Comparison of ENCODE assay signal across 16 cellular contexts in genomic region chr9:101176384-101176783, GRCh38.
A peak's percentile ranks its signal among the peaks of the same experiment; 100 is the strongest.
DNase-seq lines count a peak whose midpoint lies in the region; ATAC-seq and TF ChIP-seq lines count a peak whose summit lies in the region.
"Had no signal": no experiment of that assay in that cellular context is flagged by ENCODE, and none has a peak within 500 bp of the region (broad histone marks: within the 10 kb centered on the region; RNA-seq: fewer than 3 reads in every experiment).

No MANE protein-coding gene starts in this region.

- H3K27me3 Mint-ChIP-seq in MCF 10A (ENCODE audit: insufficient read depth, unreplicated experiment) (no peaks in the 10 kb centered on the region), progenitor cell of endocrine pancreas (no peaks in the 10 kb centered on the region)
- H3K27me3 Mint-ChIP-seq: T-helper 17 cell had no signal

- POLR2A ChIA-PET in MCF 10A (lab: Yijun Ruan, JAX), result no interaction called here

- H3K36me3 ChIP-seq in breast epithelium (no peaks in the 10 kb centered on the region), left lung (no peaks in the 10 kb centered on the region), mucosa of descending colon (ENCODE audit: low read depth) (no peaks in the 10 kb centered on the region)
- H3K36me3 ChIP-seq: transverse colon had no signal

- peaks cover 0 to 15% of the 10 kb centered on the region in 2 donors for H3K9me3 ChIP-seq in breast epithelium
- peaks cover 0 to 5% of the 10 kb centered on the region in 2 donors for H3K9me3 ChIP-seq in left lung
- H3K9me3 ChIP-seq in mucosa of descending colon, result no peaks in the 10 kb centered on the region
- H3K9me3 ChIP-seq: transverse colon had no signal

- H3K27ac ChIP-seq in breast epithelium, result no peak overlapping the region
- H3K27ac ChIP-seq in left lung, result no peak overlapping the region
- H3K27ac ChIP-seq: parathyroid adenoma, transverse colon had no signal

- H3K36me3 Mint-ChIP-seq in MCF 10A (ENCODE audit: insufficient read depth, unreplicated experiment), result no peaks in the 10 kb centered on the region
- H3K36me3 Mint-ChIP-seq in progenitor cell of endocrine pancreas (ENCODE audit: insufficient read depth), result peaks cover 2% of the 10 kb centered on the region

- H3K4me1 ChIP-seq in breast epithelium, result no peaks in the 10 kb centered on the region
- H3K4me1 ChIP-seq in left lung, result no peaks in the 10 kb centered on the region
- no peaks in the 10 kb centered on the region for H3K4me1 ChIP-seq in mucosa of descending colon (ENCODE audit: low read depth)
- H3K4me1 ChIP-seq: parathyroid adenoma, transverse colon had no signal

- TF ChIP-seq CTCF in MCF 10A (IDR thresholded peaks at IDR 0.05; ENCODE audit: unreplicated experiment), result no peak
- no peak for TF ChIP-seq CTCF in breast epithelium (IDR thresholded peaks at IDR 0.05)
- TF ChIP-seq CTCF in progenitor cell of endocrine pancreas (IDR thresholded peaks at IDR 0.05; ENCODE audit: unreplicated experiment), result peak; percentile 14
- TF ChIP-seq CTCF in left lung (IDR thresholded peaks at IDR 0.05), result no peak
- TF ChIP-seq CTCF in mucosa of descending colon (IDR thresholded peaks at IDR 0.05), result no peak

- in situ Hi-C loops in SK-MEL-5 (cut with HindIII; ENCODE audit: low pct_unique_long_range_greater_than_20kb, low sequenced_read_pairs), result no loop called here

- CTCF ChIA-PET in MCF 10A (lab: Yijun Ruan, JAX), result interaction anchor here (0.6 kb wide), 1 partner anchor 732 kb away, joined by 3 read pairs; no protein-coding TSS in a partner anchor

- H3K27ac Mint-ChIP-seq in MCF 10A (ENCODE audit: low read depth, unreplicated experiment), result no peak overlapping the region
- no peak overlapping the region for H3K27ac Mint-ChIP-seq in progenitor cell of endocrine pancreas
- H3K27ac Mint-ChIP-seq: activated CD4-positive, alpha-beta T cell treated with anti-CD3 and anti-CD28 coated beads for 36 hours; activated T-cell treated with anti-CD3 and anti-CD28 coated beads, Interleukin-2, amount 50 U/mL, for 72 hours; T-helper 17 cell had no signal

- no peak for TF ChIP-seq POLR2A in breast epithelium (IDR thresholded peaks at IDR 0.05)

- peak; percentile 9 for DNase-seq in MCF 10A (ENCODE audit: unreplicated experiment)
- DNase-seq in breast epithelium (ENCODE audit: low spot score in 2 of 2), result no peak
- peak; percentile 55 for DNase-seq in SK-MEL-5 (ENCODE audit: low read depth, low spot score)
- no peak for DNase-seq in progenitor cell of endocrine pancreas (ENCODE audit: low spot score, unreplicated experiment)
- DNase-seq in left lung, result no peak
- DNase-seq in mucosa of descending colon, result no peak
- no peak for DNase-seq in NCI-H1417 (lab: John Stamatoyannopoulos, UW)
- DNase-seq: activated CD4-positive, alpha-beta T cell treated with anti-CD3 and anti-CD28 coated beads for 36 hours; activated T-cell treated with anti-CD3 and anti-CD28 coated beads, Interleukin-2, amount 50 U/mL, for 72 hours; amniotic stem cell; cortex of kidney; stimulated activated CD4-positive, alpha-beta T cell treated with anti-CD3 and anti-CD28 coated beads, Interleukin-12 subunit alpha, Interleukin-12 subunit beta, amount 100 ng/mL, for 4 hours; T-helper 17 cell; transverse colon had no signal

- H3K27me3 ChIP-seq in breast epithelium, result no peaks in the 10 kb centered on the region
- H3K27me3 ChIP-seq in left lung, result no peaks in the 10 kb centered on the region
- H3K27me3 ChIP-seq: transverse colon had no signal

- H3K4me3 Mint-ChIP-seq in MCF 10A (ENCODE audit: unreplicated experiment) (no peak overlapping the region), progenitor cell of endocrine pancreas (ENCODE audit: low read depth) (no peak overlapping the region)
- H3K4me3 Mint-ChIP-seq: activated CD4-positive, alpha-beta T cell treated with anti-CD3 and anti-CD28 coated beads for 36 hours; activated T-cell treated with anti-CD3 and anti-CD28 coated beads, Interleukin-2, amount 50 U/mL, for 72 hours; T-helper 17 cell had no signal

- BruUV-seq in MCF 10A (replicated peaks; lab: Mats Ljungman, UMichigan), result no TSS peak

- peak; percentile 68 for ATAC-seq in HG03354 (IDR thresholded peaks at IDR 0.05; ENCODE audit: poor library complexity, severe bottlenecking, unreplicated experiment)
- ATAC-seq in left lung, result no peak
- ATAC-seq in mucosa of descending colon, result no peak
- ATAC-seq: activated CD4-positive, alpha-beta T cell treated with anti-CD3 and anti-CD28 coated beads for 36 hours; activated T-cell treated with anti-CD3 and anti-CD28 coated beads, Interleukin-2, amount 50 U/mL, for 72 hours; T-helper 17 cell had no signal

- H3K4me1 Mint-ChIP-seq in MCF 10A (ENCODE audit: insufficient read depth, unreplicated experiment) (no peaks in the 10 kb centered on the region), progenitor cell of endocrine pancreas (ENCODE audit: low read depth) (no peaks in the 10 kb centered on the region)
- H3K4me1 Mint-ChIP-seq: activated CD4-positive, alpha-beta T cell treated with anti-CD3 and anti-CD28 coated beads for 36 hours; T-helper 17 cell had no signal

- H3K4me3 ChIP-seq in breast epithelium (no peak overlapping the region), left lung (no peak overlapping the region), mucosa of descending colon (no peak overlapping the region)
- H3K4me3 ChIP-seq: transverse colon had no signal

- H3K9me3 Mint-ChIP-seq in MCF 10A (ENCODE audit: unreplicated experiment), result no peaks in the 10 kb centered on the region
- H3K9me3 Mint-ChIP-seq in progenitor cell of endocrine pancreas (ENCODE audit: low read depth), result peaks cover 9% of the 10 kb centered on the region

- intact Hi-C loops in MCF 10A (cut with micrococcal nuclease), result no loop called here
- intact Hi-C loops in breast epithelium (cut with DNase I; ENCODE audit: low total_unique reads), result no loop called here
- intact Hi-C loops in left lung (cut with DNase I), result no loop called here
- intact Hi-C loops in mucosa of descending colon (cut with DNase I, micrococcal nuclease), result no loop called here

Comparison
In these comparisons a context has a peak if more than half of its experiments do, and no peak if none do; other contexts are left out.
1. DNase-seq: peak in MCF 10A (single experiment) and SK-MEL-5 (single experiment); none in breast epithelium (0 of 2), progenitor cell of endocrine pancreas (single experiment), left lung (0 of 2), mucosa of descending colon (0 of 3) and NCI-H1417 (0 of 3).